In genomic region chr1:44454704-44455103, GRCh38 we compare ENCODE assay signal across 3 cellular contexts.
"Had no signal": no experiment of that assay in that cellular context is flagged by ENCODE, and none has a peak within 500 bp of the region (broad histone marks: within the 10 kb centered on the region; RNA-seq: fewer than 3 reads in every experiment).

No MANE protein-coding gene starts in this region.

- H3K4me3 ChIP-seq: GM12878 had no signal

- ATAC-seq: GM12878 had no signal

- DNase-seq: GDM1, GF-D8 had no signal
